In the genomic region with DNA sequence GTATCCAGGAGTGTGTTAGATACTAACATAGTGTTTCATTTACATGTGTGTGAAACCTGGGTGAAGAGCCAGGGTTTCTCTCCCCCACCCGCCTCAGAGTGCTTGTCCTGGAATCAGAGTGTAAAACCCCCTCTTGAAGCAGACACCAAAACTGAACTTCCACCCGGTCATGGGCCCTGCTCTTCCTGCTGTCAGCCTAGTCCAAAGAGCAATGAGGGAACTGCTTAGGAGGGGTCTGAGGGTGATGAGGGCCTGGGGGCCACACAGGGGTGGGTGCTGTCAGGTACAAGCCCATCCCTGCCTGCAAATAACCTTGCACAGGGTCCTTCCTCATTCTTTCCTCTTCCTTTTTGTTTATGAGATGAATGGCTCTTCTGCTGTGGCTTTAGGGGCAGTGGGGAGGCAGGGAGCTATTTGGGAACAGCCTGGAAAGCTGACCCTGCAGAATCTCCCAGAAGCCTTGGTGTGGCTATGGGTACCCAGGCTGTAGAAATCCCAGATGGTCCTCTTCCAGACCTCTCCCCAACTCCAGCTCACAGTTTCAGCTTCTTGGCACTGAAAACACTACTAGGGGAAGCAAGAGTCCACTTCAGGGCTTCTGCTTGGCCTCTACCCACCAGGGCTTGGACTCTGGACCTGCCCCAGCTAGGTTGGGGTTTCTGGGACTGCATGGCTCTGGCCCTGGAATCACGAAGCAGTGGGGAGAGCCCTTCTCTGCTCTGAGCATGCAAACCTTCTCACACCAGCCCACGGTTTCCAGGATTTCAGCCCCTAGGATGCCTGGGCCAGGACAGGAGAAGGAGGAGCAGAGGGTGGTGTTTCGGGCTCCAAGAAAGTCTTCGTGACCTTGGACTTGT, we compare ENCODE assay signal across 18 cellular contexts. TPM values are rescaled to one million over a fixed set of nuclear protein-coding genes. Genes with fewer than 3 reads are reported as not detected.
"Had no signal": no experiment of that assay in that cellular context is flagged by ENCODE, and none has a peak within 500 bp of the region (broad histone marks: within the 10 kb centered on the region; RNA-seq: fewer than 3 reads in every experiment).

No MANE protein-coding gene starts in this region.

- H3K27me3 ChIP-seq: cardiac muscle cell had no signal

- H3K36me3 ChIP-seq: cardiac muscle cell had no signal

- H3K4me3 ChIP-seq: cardiac muscle cell had no signal

- H3K27ac ChIP-seq: cardiac muscle cell had no signal

- H3K4me1 ChIP-seq: parathyroid adenoma had no signal

- ATAC-seq: naive thymus-derived CD4-positive, alpha-beta T cell; stimulated activated effector memory CD8-positive, alpha-beta T cell treated with anti-CD3 and anti-CD28 coated beads, Interleukin-12 subunit alpha, Interleukin-12 subunit beta, amount 100 ng/mL, for 72 hours had no signal

- DNase-seq: activated B cell treated with CpG ODN at 0.5 μM for 24 hours; activated CD4-positive, alpha-beta T cell treated with anti-CD3 and anti-CD28 coated beads, Interleukin-2, amount 50 U/mL, for 1 hour; activated CD8-positive, alpha-beta memory T cell treated with anti-CD3 and anti-CD28 coated beads for 24 hours; activated naive CD4-positive, alpha-beta T cell treated with Interleukin-2 at 50 U/mL for 16 hours; endodermal cell; head of caudate nucleus; mammary epithelial cell; naive thymus-derived CD4-positive, alpha-beta T cell; stimulated activated CD4-positive, alpha-beta T cell treated with anti-CD3 and anti-CD28 coated beads, Interleukin-12 subunit alpha, Interleukin-12 subunit beta, amount 100 ng/mL, for 4 hours had no signal

RNA-seq across cellular contexts. Expression of gene BATF2, which starts 8.5 kb away (rescaled TPM):
- total RNA-seq: frontal cortex, mononuclear cell had no signal
- polyA plus RNA-seq: cardiac muscle cell; naive thymus-derived CD4-positive, alpha-beta T cell had no signal

RNA-seq across cellular contexts. Expression of gene MAJIN, which starts 16.3 kb away (rescaled TPM):
- total RNA-seq: cardiac muscle cell; dermis microvascular lymphatic vessel endothelial cell; endodermal cell; epithelial cell of proximal tubule; frontal cortex; mammary epithelial cell; mononuclear cell; T-helper 1 cell treated with Interleukin-12 subunit alpha and Interleukin-12 subunit beta and Interleukin-4 antibody, amounts not matched to agents 30 ng/mL and 1 ng/mL, for 36 hours; urinary bladder had no signal
- polyA plus RNA-seq: mammary epithelial cell, urinary bladder had no signal

RNA-seq across cellular contexts. Expression of gene GPHA2, which starts 52.5 kb away (rescaled TPM):
- total RNA-seq: cardiac muscle cell; dermis microvascular lymphatic vessel endothelial cell; epithelial cell of proximal tubule; frontal cortex; mammary epithelial cell; mononuclear cell; T-helper 1 cell treated with Interleukin-12 subunit alpha and Interleukin-12 subunit beta and Interleukin-4 antibody, amounts not matched to agents 30 ng/mL and 1 ng/mL, for 36 hours; urinary bladder had no signal
- polyA plus RNA-seq: mammary epithelial cell; naive thymus-derived CD4-positive, alpha-beta T cell; urinary bladder had no signal
